12 cellular contexts compared by ENCODE assay signal in the genomic region with DNA sequence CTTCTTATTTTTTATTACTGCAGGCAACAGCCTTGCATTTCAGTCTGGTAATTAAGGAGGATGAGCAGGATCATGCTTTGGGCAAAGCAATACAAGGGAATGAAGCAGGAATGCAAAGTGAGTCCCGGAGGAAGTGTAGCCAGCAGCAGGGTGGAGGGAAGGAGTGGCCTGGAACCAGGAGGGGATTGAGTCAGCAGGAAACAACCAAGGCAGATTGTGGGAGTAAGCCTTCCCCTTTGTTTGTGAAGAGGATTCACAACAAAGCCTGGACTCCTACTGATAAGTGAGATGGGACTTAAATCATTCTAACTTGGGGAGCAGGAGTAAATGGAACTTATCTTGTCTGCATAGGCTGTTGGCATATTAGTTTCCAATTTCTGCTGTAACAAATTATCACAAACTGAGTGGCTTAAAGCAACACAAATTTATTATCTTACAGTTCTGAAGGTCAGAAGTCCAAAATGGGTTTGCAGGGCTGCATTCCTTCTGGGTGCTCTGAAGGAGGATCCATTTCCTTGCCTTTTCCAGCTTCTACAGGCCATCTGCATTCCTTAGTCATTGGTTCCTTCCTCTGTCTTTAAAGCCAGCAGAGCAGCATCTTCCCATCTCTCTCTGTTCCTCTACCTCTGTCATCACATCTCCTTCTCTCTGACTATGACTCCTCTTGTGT.
DNase-seq lines count a peak whose midpoint lies in the region; ATAC-seq and TF ChIP-seq lines count a peak whose summit lies in the region.
"Had no signal": no experiment of that assay in that cellular context is flagged by ENCODE, and none has a peak within 500 bp of the region (broad histone marks: within the 10 kb centered on the region; RNA-seq: fewer than 3 reads in every experiment).

No MANE protein-coding gene starts in this region.

- in situ Hi-C loops in SK-MEL-5 (cut with HindIII; ENCODE audit: low pct_unique_long_range_greater_than_20kb, low sequenced_read_pairs) = no loop called here

- no peaks in the 10 kb centered on the region for H4K20me1 ChIP-seq in GM23338 (replicated peaks; ENCODE audit: insufficient read depth)

- H3K36me3 ChIP-seq in GM23338 (ENCODE audit: insufficient read depth) (no peaks in the 10 kb centered on the region), thyroid gland (no peaks in the 10 kb centered on the region)

- no peak overlapping the region for H3K4me2 ChIP-seq in GM23338

- TF ChIP-seq POLR2A in thyroid gland (IDR thresholded peaks at IDR 0.05) = no peak

- H3K4me3 ChIP-seq in GM23338 = no peak overlapping the region
- H3K4me3 ChIP-seq in thyroid gland (replicated peaks in 1 of 3) = no peak overlapping the region

- peak; percentile 99 for ATAC-seq in GM23338
- ATAC-seq: activated CD4-positive, CD25-positive, alpha-beta regulatory T cell treated with anti-CD3 and anti-CD28 coated beads, Interleukin-2, amount 50 U/mL, for 24 hours had no signal

- H3K27ac Mint-ChIP-seq in GM23338 = peak overlapping the region; percentile 94
- H3K27ac Mint-ChIP-seq: activated naive CD4-positive, alpha-beta T cell treated with anti-CD3 and anti-CD28 coated beads, Interleukin-2, amount 50 U/mL, for 24 hours had no signal

- H3K4me1 ChIP-seq in GM23338 (ENCODE audit: insufficient read depth) (no peaks in the 10 kb centered on the region; the same call in 1 of the 2 replicates), thyroid gland (no peaks in the 10 kb centered on the region)

- H3K27ac ChIP-seq in GM23338 (ENCODE audit: low read depth) (0 out of 2 replicates have a peak overlapping the region, but pooled peaks have one; percentile 59), thyroid gland (no peak overlapping the region)

- no peaks in the 10 kb centered on the region; the same call in 2 of the 3 replicates for H3K9me3 Mint-ChIP-seq in GM23338
- H3K9me3 Mint-ChIP-seq: activated naive CD4-positive, alpha-beta T cell treated with anti-CD3 and anti-CD28 coated beads, Interleukin-2, amount 50 U/mL, for 24 hours had no signal

- no peaks in the 10 kb centered on the region for H3K79me2 ChIP-seq in GM23338 (replicated peaks; ENCODE audit: insufficient read depth)

- H3F3A ChIP-seq in GM23338 (replicated peaks; ENCODE audit: low read depth) = no peaks in the 10 kb centered on the region

- peak; percentile 67 for DNase-seq in GM23338 (ENCODE audit: low spot score)
- peak; percentile 3 for DNase-seq in SK-MEL-5 (ENCODE audit: low read depth, low spot score)
- peak; percentile 49 for DNase-seq in fibroblast of peridontal ligament (ENCODE audit: extremely low read depth)
- DNase-seq in pulmonary artery endothelial cell (ENCODE audit: low read depth, low spot score) = peak; percentile 15
- no peak for DNase-seq in thyroid gland
- DNase-seq in activated effector memory CD4-positive, alpha-beta T cell treated with Interleukin-2 at 50 U/mL for 16 hours = no peak
- DNase-seq in NCI-H2171 treated with DMSO at 0.1 percent for 48 hours (lab: John Stamatoyannopoulos, UW) = no peak
- no peak for DNase-seq in GM19240 (ENCODE audit: insufficient read length, low spot score)
- DNase-seq: head of caudate nucleus, NCI-H510A had no signal

- no peak overlapping the region for H2AFZ ChIP-seq in GM23338

- no peaks in the 10 kb centered on the region for H3K9me2 ChIP-seq in GM23338 (ENCODE audit: insufficient read depth)

- WGBS in thyroid gland, 2 donors = 19 to 20% methylated on average over 1 of the region's 1 CpG

- H3K27me3 ChIP-seq in GM23338 (ENCODE audit: insufficient read depth) (no peaks in the 10 kb centered on the region), thyroid gland (no peaks in the 10 kb centered on the region)

- no peak for TF ChIP-seq CTCF in GM23338 (conservative IDR thresholded peaks at IDR 0.05; ENCODE audit: low read depth in 2 of 2)
- TF ChIP-seq CTCF in thyroid gland (IDR thresholded peaks at IDR 0.05) = no peak

- no peaks in the 10 kb centered on the region for H3K9me3 ChIP-seq in thyroid gland

- no peak overlapping the region for H3K4me3 Mint-ChIP-seq in GM23338
- H3K4me3 Mint-ChIP-seq: activated naive CD4-positive, alpha-beta T cell treated with anti-CD3 and anti-CD28 coated beads, Interleukin-2, amount 50 U/mL, for 24 hours had no signal

- 0 out of 3 replicates have a peak, but pooled peaks cover 3% of the 10 kb centered on the region for H3K36me3 Mint-ChIP-seq in GM23338 (ENCODE audit: low read depth)
- H3K36me3 Mint-ChIP-seq: activated naive CD4-positive, alpha-beta T cell treated with anti-CD3 and anti-CD28 coated beads, Interleukin-2, amount 50 U/mL, for 24 hours had no signal

- H3K4me1 Mint-ChIP-seq in GM23338 = peaks cover 12% of the 10 kb centered on the region
- H3K4me1 Mint-ChIP-seq: activated naive CD4-positive, alpha-beta T cell treated with anti-CD3 and anti-CD28 coated beads, Interleukin-2, amount 50 U/mL, for 24 hours had no signal

- H3K27me3 Mint-ChIP-seq in GM23338 (ENCODE audit: insufficient read depth, low read depth, poor library complexity) = no peaks in the 10 kb centered on the region
- H3K27me3 Mint-ChIP-seq: activated naive CD4-positive, alpha-beta T cell treated with anti-CD3 and anti-CD28 coated beads, Interleukin-2, amount 50 U/mL, for 24 hours had no signal

- intact Hi-C loops in thyroid gland (cut with DNase I) = no loop called here

TF ChIP-seq in GM23338, 12 proteins besides CTCF, POLR2A, EP300 and RAD21 (continues in another document):
- TF ChIP-seq, protein P1, sequence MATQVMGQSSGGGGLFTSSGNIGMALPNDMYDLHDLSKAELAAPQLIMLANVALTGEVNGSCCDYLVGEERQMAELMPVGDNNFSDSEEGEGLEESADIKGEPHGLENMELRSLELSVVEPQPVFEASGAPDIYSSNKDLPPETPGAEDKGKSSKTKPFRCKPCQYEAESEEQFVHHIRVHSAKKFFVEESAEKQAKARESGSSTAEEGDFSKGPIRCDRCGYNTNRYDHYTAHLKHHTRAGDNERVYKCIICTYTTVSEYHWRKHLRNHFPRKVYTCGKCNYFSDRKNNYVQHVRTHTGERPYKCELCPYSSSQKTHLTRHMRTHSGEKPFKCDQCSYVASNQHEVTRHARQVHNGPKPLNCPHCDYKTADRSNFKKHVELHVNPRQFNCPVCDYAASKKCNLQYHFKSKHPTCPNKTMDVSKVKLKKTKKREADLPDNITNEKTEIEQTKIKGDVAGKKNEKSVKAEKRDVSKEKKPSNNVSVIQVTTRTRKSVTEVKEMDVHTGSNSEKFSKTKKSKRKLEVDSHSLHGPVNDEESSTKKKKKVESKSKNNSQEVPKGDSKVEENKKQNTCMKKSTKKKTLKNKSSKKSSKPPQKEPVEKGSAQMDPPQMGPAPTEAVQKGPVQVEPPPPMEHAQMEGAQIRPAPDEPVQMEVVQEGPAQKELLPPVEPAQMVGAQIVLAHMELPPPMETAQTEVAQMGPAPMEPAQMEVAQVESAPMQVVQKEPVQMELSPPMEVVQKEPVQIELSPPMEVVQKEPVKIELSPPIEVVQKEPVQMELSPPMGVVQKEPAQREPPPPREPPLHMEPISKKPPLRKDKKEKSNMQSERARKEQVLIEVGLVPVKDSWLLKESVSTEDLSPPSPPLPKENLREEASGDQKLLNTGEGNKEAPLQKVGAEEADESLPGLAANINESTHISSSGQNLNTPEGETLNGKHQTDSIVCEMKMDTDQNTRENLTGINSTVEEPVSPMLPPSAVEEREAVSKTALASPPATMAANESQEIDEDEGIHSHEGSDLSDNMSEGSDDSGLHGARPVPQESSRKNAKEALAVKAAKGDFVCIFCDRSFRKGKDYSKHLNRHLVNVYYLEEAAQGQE (IDR thresholded peaks at IDR 0.05; ENCODE audit: unreplicated experiment) = no peak
- TF ChIP-seq, protein P2, sequence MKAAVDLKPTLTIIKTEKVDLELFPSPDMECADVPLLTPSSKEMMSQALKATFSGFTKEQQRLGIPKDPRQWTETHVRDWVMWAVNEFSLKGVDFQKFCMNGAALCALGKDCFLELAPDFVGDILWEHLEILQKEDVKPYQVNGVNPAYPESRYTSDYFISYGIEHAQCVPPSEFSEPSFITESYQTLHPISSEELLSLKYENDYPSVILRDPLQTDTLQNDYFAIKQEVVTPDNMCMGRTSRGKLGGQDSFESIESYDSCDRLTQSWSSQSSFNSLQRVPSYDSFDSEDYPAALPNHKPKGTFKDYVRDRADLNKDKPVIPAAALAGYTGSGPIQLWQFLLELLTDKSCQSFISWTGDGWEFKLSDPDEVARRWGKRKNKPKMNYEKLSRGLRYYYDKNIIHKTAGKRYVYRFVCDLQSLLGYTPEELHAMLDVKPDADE (IDR thresholded peaks at IDR 0.05) = no peak
- TF ChIP-seq ZNF114 (CRISPR knock-in tag; IDR thresholded peaks at IDR 0.05) (no peak), STAT1 (IDR thresholded peaks at IDR 0.05; ENCODE audit: unreplicated experiment) (no peak), EZH2 (IDR thresholded peaks at IDR 0.05; ENCODE audit: low read depth, unreplicated experiment) (no peak), JUNB (IDR thresholded peaks at IDR 0.05; ENCODE audit: unreplicated experiment) (no peak), CREB1 (CRISPR knock-in tag; IDR thresholded peaks at IDR 0.05; ENCODE audit: low read depth) (no peak), NANOG (IDR thresholded peaks at IDR 0.05; ENCODE audit: borderline replicate concordance) (no peak), ZNF331 (CRISPR knock-in tag; IDR thresholded peaks at IDR 0.05; ENCODE audit: low read depth) (no peak)

Comparison
In these comparisons a context has a peak if more than half of its experiments do, and no peak if none do; other contexts are left out.
1. DNase-seq: peak in GM23338 (single experiment), SK-MEL-5 (single experiment), fibroblast of peridontal ligament (single experiment) and pulmonary artery endothelial cell (single experiment); none in thyroid gland (0 of 2), activated effector memory CD4-positive, alpha-beta T cell treated with Interleukin-2 at 50 U/mL for 16 hours (single experiment), NCI-H2171 treated with DMSO at 0.1 percent for 48 hours (single experiment) and GM19240 (single experiment).